Comparison of ENCODE assay signal across 1 cellular context in the genomic region with DNA sequence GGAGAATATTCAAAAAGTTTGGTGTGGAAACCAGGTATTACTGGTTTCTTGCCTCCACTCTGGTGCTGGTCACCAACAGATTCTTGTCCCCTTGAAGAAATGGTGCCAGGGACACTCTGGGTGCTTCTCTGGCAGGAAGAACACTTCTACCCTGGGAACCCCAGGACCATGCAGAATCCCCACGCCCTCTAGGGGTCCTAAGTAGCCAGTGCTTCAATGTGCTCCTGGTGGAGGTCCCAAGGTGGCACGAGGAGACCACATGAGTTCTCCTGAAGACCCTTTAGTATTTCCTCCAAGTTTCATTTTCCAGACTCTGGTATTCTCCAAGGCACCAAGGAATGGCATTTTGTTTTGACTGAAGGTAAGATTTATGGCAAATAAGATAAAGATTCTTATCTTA.
TF ChIP-seq lines count a peak whose summit lies in the region.

No MANE protein-coding gene starts in this region.

TF ChIP-seq in Ishikawa, 13 proteins besides CTCF, POLR2A, EP300 and RAD21 (continued from another document):
- TF ChIP-seq, protein P1, sequence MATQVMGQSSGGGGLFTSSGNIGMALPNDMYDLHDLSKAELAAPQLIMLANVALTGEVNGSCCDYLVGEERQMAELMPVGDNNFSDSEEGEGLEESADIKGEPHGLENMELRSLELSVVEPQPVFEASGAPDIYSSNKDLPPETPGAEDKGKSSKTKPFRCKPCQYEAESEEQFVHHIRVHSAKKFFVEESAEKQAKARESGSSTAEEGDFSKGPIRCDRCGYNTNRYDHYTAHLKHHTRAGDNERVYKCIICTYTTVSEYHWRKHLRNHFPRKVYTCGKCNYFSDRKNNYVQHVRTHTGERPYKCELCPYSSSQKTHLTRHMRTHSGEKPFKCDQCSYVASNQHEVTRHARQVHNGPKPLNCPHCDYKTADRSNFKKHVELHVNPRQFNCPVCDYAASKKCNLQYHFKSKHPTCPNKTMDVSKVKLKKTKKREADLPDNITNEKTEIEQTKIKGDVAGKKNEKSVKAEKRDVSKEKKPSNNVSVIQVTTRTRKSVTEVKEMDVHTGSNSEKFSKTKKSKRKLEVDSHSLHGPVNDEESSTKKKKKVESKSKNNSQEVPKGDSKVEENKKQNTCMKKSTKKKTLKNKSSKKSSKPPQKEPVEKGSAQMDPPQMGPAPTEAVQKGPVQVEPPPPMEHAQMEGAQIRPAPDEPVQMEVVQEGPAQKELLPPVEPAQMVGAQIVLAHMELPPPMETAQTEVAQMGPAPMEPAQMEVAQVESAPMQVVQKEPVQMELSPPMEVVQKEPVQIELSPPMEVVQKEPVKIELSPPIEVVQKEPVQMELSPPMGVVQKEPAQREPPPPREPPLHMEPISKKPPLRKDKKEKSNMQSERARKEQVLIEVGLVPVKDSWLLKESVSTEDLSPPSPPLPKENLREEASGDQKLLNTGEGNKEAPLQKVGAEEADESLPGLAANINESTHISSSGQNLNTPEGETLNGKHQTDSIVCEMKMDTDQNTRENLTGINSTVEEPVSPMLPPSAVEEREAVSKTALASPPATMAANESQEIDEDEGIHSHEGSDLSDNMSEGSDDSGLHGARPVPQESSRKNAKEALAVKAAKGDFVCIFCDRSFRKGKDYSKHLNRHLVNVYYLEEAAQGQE (IDR thresholded peaks at IDR 0.05; ENCODE audit: low read depth): no peak
- TF ChIP-seq CREB1 (IDR thresholded peaks at IDR 0.05; ENCODE audit: low read depth) (no peak), TEAD4 (IDR thresholded peaks at IDR 0.05) (no peak)
